In the genomic region with DNA sequence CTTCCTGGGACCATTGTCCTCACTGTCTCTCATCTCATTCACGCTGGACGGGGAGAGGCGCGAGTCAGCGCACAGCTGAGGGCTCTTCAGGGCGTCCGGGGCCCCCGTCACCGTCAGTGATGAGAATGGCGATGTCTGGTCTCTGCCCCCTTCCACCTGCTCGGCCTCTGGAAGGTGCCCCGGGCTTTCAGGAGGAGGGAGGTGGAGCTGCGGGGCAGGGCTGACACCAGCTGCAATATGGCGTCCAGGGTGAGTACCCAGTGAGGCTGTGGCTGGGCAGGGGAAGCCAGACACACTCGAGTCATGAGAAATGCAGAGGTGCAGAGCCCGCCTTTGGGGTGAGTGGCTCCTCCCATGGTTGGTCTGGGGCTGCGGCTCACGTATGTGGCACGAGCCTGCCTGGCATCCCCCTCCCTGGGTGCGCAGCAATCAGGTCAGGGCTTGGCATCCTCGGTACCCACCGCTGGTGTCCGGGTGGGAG, we compare ENCODE assay signal across 15 cellular contexts.
"Had no signal": no experiment of that assay in that cellular context is flagged by ENCODE, and none has a peak within 500 bp of the region (broad histone marks: within the 10 kb centered on the region; RNA-seq: fewer than 3 reads in every experiment).

No MANE protein-coding gene starts in this region.

- H3K4me1 ChIP-seq: upper lobe of left lung had no signal

- H3K4me3 ChIP-seq: suprapubic skin, upper lobe of left lung had no signal

- H3K4me1 Mint-ChIP-seq: activated naive CD4-positive, alpha-beta T cell treated with anti-CD3 and anti-CD28 coated beads, Interleukin-2, amount 10 ng/mL, durations not matched to agents 7 days and 5 days; T-cell had no signal

- H3K27ac Mint-ChIP-seq: activated naive CD4-positive, alpha-beta T cell treated with anti-CD3 and anti-CD28 coated beads, Interleukin-2, amount 10 ng/mL, durations not matched to agents 7 days and 5 days; memory B cell; nephron; T-cell had no signal

- H3K9me3 ChIP-seq: SK-N-SH, suprapubic skin, upper lobe of left lung had no signal

- H3K9me3 Mint-ChIP-seq: activated naive CD4-positive, alpha-beta T cell treated with anti-CD3 and anti-CD28 coated beads, Interleukin-2, amount 10 ng/mL, durations not matched to agents 7 days and 5 days; nephron; T-cell had no signal

- H3K4me3 Mint-ChIP-seq: activated naive CD4-positive, alpha-beta T cell treated with anti-CD3 and anti-CD28 coated beads, Interleukin-2, amount 10 ng/mL, durations not matched to agents 7 days and 5 days; memory B cell; nephron; T-cell had no signal

- H3K27me3 Mint-ChIP-seq: activated naive CD4-positive, alpha-beta T cell treated with anti-CD3 and anti-CD28 coated beads, Interleukin-2, amount 10 ng/mL, durations not matched to agents 7 days and 5 days; memory B cell; T-cell had no signal

- H3K27ac ChIP-seq: epithelial cell of prostate, suprapubic skin, upper lobe of left lung had no signal

- H3K36me3 Mint-ChIP-seq: activated naive CD4-positive, alpha-beta T cell treated with anti-CD3 and anti-CD28 coated beads, Interleukin-2, amount 10 ng/mL, durations not matched to agents 7 days and 5 days; memory B cell; T-cell had no signal

- ATAC-seq: stimulated activated naive CD8-positive, alpha-beta T cell treated with anti-CD3 and anti-CD28 coated beads, Interleukin-15, Interleukin-2, amounts not matched to agents 100 U/mL and 50 U/mL, for 24 hours; T-cell had no signal

- DNase-seq: activated CD4-positive, CD25-positive, alpha-beta regulatory T cell treated with anti-CD3 and anti-CD28 coated beads, Interleukin-2, amount 50 U/mL, for 72 hours; activated naive CD4-positive, alpha-beta T cell treated with anti-CD3 and anti-CD28 coated beads, Interleukin-2, amount 10 ng/mL, durations not matched to agents 7 days and 5 days; activated T-cell treated with anti-CD3 and anti-CD28 coated beads, Interleukin-2, amount 50 U/mL, for 1 hour; foreskin melanocyte; SK-N-SH; stimulated activated CD4-positive, alpha-beta T cell treated with anti-CD3 and anti-CD28 coated beads, Interleukin-4, amount 100 ng/mL, for 24 hours; stimulated activated CD8-positive, alpha-beta memory T cell treated with anti-CD3 and anti-CD28 coated beads, Interleukin-4, amount 100 ng/mL, for 48 hours; stimulated activated naive CD8-positive, alpha-beta T cell treated with anti-CD3 and anti-CD28 coated beads, Interleukin-15, Interleukin-2, amounts not matched to agents 100 U/mL and 50 U/mL, for 24 hours; T-cell; T1000 had no signal

- H3K27me3 ChIP-seq: suprapubic skin, upper lobe of left lung had no signal
